ENCODE assay signal across 11 cellular contexts in the genomic region with DNA sequence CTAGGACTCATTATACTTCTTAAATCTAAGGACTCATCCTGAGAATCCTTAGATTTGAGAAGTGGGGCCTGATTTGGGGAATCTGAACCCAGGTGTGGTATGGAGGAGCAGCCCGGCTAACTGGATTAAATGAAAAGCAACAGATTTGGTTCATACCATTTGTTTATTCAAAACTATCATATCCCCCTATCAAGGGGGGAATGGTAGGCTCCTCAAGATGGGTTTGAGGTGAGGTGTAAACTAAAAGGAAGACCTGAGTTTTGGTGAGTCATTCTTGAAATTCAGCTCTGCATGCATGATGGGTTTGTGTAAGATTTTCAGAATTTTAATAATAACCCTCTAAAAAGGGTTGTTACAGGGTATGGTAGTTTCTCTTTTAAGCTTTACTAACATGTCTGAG. TPM values are rescaled to one million over a fixed set of nuclear protein-coding genes. Genes with fewer than 3 reads are reported as not detected.
DNase-seq lines count a peak whose midpoint lies in the region; ATAC-seq, FAIRE-seq and TF ChIP-seq lines count a peak whose summit lies in the region.
"Had no signal": no experiment of that assay in that cellular context is flagged by ENCODE, and none has a peak within 500 bp of the region (broad histone marks: within the 10 kb centered on the region; RNA-seq: fewer than 3 reads in every experiment).

No MANE protein-coding gene starts in this region.

- H3K27me3 Mint-ChIP-seq in activated CD4-positive, alpha-beta memory T cell treated with anti-CD3 and anti-CD28 coated beads for 36 hours, result no peaks in the 10 kb centered on the region
- H3K27me3 Mint-ChIP-seq in HFFc6 (ENCODE audit: insufficient read depth), result no peaks in the 10 kb centered on the region

- peaks cover 28% of the 10 kb centered on the region for H3K36me3 Mint-ChIP-seq in activated CD4-positive, alpha-beta memory T cell treated with anti-CD3 and anti-CD28 coated beads for 36 hours
- H3K36me3 Mint-ChIP-seq in HFFc6 (ENCODE audit: low read depth), result peaks cover 6% of the 10 kb centered on the region

- CTCF ChIA-PET in activated CD4-positive, alpha-beta memory T cell treated with anti-CD3 and anti-CD28 coated beads for 36 hours (lab: Charles Lee), result no interaction called here

- peak overlapping the region; percentile 72 for H3K27ac Mint-ChIP-seq in activated CD4-positive, alpha-beta memory T cell treated with anti-CD3 and anti-CD28 coated beads for 36 hours
- H3K27ac Mint-ChIP-seq in HFFc6, result no peak overlapping the region

- FAIRE-seq in RCC 7860 (lab: Jason Lieb, UNC), result no peak
- FAIRE-seq: endometrium had no signal

- peaks cover 42% of the 10 kb centered on the region for H3K4me1 Mint-ChIP-seq in activated CD4-positive, alpha-beta memory T cell treated with anti-CD3 and anti-CD28 coated beads for 36 hours (ENCODE audit: low read depth)
- H3K4me1 Mint-ChIP-seq in HFFc6 (ENCODE audit: low read depth), result no peaks in the 10 kb centered on the region

- peak; percentile 87 for ATAC-seq in GM19351 (IDR thresholded peaks at IDR 0.05; ENCODE audit: unreplicated experiment)
- peak; percentile 88 for ATAC-seq in HG02973 (IDR thresholded peaks at IDR 0.05; ENCODE audit: unreplicated experiment)
- ATAC-seq: psoas muscle had no signal

- in situ Hi-C loops in GM13976 (cut with MboI; ENCODE audit: low sequenced_read_pairs, unreplicated experiment), result no loop called here

- peaks cover 27% of the 10 kb centered on the region for H3K9me3 Mint-ChIP-seq in activated CD4-positive, alpha-beta memory T cell treated with anti-CD3 and anti-CD28 coated beads for 36 hours
- H3K9me3 Mint-ChIP-seq in HFFc6, result peaks cover 4% of the 10 kb centered on the region; the same call in 1 of the 2 replicates

- TF ChIP-seq CTCF in GM13976 (IDR thresholded peaks at IDR 0.05; ENCODE audit: borderline replicate concordance, control extremely low read depth, extremely low read depth, insufficient read depth, missing control alignments) (no peak), HFFc6 (IDR thresholded peaks at IDR 0.05) (no peak)

- POLR2A ChIA-PET in activated CD4-positive, alpha-beta memory T cell treated with anti-CD3 and anti-CD28 coated beads for 36 hours (lab: Charles Lee), result no interaction called here

- no peak overlapping the region for H3K4me3 Mint-ChIP-seq in activated CD4-positive, alpha-beta memory T cell treated with anti-CD3 and anti-CD28 coated beads for 36 hours
- no peak overlapping the region for H3K4me3 Mint-ChIP-seq in HFFc6

- DNase-seq in GM13976 (ENCODE audit: low spot score) (peak; percentile 59), RCC 7860 (ENCODE audit: low spot score) (no peak), HFFc6 (no peak), RKO (ENCODE audit: low spot score) (no peak), NCI-H2227 treated with DMSO at 0.1 percent for 48 hours (lab: John Stamatoyannopoulos, UW) (no peak)
- DNase-seq in activated CD4-positive, alpha-beta memory T cell treated with anti-CD3 and anti-CD28 coated beads for 36 hours, result no peak
- DNase-seq: kidney glomerular epithelial cell, psoas muscle had no signal

- intact Hi-C loops in activated CD4-positive, alpha-beta memory T cell treated with anti-CD3 and anti-CD28 coated beads for 36 hours (cut with micrococcal nuclease), result loop anchor here (1.0 to 2.0 kb wide), 4 partner anchors 15 to 217 kb away; partner anchors contain the start of gene SEC24B

RNA-seq across cellular contexts. Expression of gene CASP6, which starts 53.4 kb away (rescaled TPM):
- 10 to 100 TPM; 18.4 to 29.9 TPM for total RNA-seq in activated CD4-positive, alpha-beta memory T cell treated with anti-CD3 and anti-CD28 coated beads for 36 hours
- total RNA-seq in HFFc6 (2021; fragmentation: NEBNext Ultra II Directional; extraction: Animal tissue kit (Norgen Biotek cat#: 25700)), result 10 to 100 TPM; 14.2 to 19.9 (median 16.3) TPM
